8 cellular contexts compared by ENCODE assay signal in the genomic region with DNA sequence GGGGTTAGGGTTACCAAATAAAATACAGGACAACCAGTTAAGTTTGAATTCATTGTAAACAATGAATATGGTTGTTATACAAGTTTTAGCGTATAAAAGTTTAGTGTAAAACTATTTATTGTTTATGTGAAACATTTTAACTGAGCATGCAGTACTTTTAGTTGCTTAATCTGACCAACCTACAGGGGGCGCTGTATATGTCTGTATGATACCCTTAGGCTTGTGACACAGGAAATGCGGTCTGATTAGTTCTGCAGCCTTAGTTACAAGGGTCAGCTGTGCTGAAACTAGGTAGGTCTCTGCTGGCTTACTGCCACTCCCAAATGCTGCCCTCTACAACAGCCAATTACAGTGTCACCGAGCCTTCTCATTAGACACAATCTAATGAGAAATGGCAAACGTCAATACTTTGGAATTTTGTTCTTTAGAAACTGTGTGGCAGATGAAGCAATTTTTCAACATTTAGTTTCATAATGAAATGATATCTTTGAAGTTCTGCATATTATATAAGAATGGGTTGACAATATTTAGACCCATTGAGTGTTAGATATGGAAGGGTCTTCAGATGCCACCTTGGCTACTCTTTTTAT. TPM values are rescaled to one million over a fixed set of nuclear protein-coding genes. Genes with fewer than 3 reads are reported as not detected.
A peak's percentile ranks its signal among the peaks of the same experiment; 100 is the strongest.
DNase-seq lines count a peak whose midpoint lies in the region; ATAC-seq and TF ChIP-seq lines count a peak whose summit lies in the region.

No MANE protein-coding gene starts in this region.

- DNase-seq in activated T-cell treated with anti-CD3 and anti-CD28 coated beads, Interleukin-2, amount 50 U/mL, for 72 hours: peak; percentile 17 to 34
- no peak for DNase-seq in activated T-cell treated with anti-CD3 and anti-CD28 coated beads, Interleukin-2, amount 50 U/mL, for 24 hours
- DNase-seq in H4 (ENCODE audit: low spot score) (peak; percentile 50), spleen (no peak)
- peak; percentile 50 for DNase-seq in activated CD8-positive, alpha-beta T cell treated with anti-CD3 and anti-CD28 coated beads, Interleukin-2, amount 10 ng/mL, durations not matched to agents 7 days and 5 days
- no peak for DNase-seq in natural killer cell treated with Interleukin-12 subunit alpha and Interleukin-12 subunit beta and Interleukin-15 and Interleukin-18, amount 100 ng/mL, for 72 hours (ENCODE audit: low spot score)
- no peak for DNase-seq in activated CD4-positive, alpha-beta memory T cell treated with anti-CD3 and anti-CD28 coated beads for 36 hours

- peaks cover 0 to 3% of the 10 kb centered on the region in 2 donors for H3K36me3 Mint-ChIP-seq in activated T-cell treated with anti-CD3 and anti-CD28 coated beads, Interleukin-2, amount 50 U/mL, for 72 hours (ENCODE audit: insufficient read depth in 2 of 2)
- no peaks in the 10 kb centered on the region for H3K36me3 Mint-ChIP-seq in activated T-cell treated with anti-CD3 and anti-CD28 coated beads, Interleukin-2, amount 50 U/mL, for 24 hours (ENCODE audit: low read depth)
- H3K36me3 Mint-ChIP-seq in activated CD8-positive, alpha-beta T cell treated with anti-CD3 and anti-CD28 coated beads, Interleukin-2, amount 10 ng/mL, durations not matched to agents 7 days and 5 days (ENCODE audit: low read depth): no peaks in the 10 kb centered on the region
- H3K36me3 Mint-ChIP-seq in natural killer cell treated with Interleukin-12 subunit alpha and Interleukin-12 subunit beta and Interleukin-15 and Interleukin-18, amount 100 ng/mL, for 72 hours: no peaks in the 10 kb centered on the region
- no peaks in the 10 kb centered on the region for H3K36me3 Mint-ChIP-seq in activated CD4-positive, alpha-beta memory T cell treated with anti-CD3 and anti-CD28 coated beads for 36 hours

- H3K4me2 ChIP-seq in KMS-11: no peak overlapping the region

- H3K9ac ChIP-seq in KMS-11: no peak overlapping the region

- H3K9me3 ChIP-seq in spleen: peaks cover 0 to 16% (median 11%) of the 10 kb centered on the region in 8 donors

- TF ChIP-seq CTCF in KMS-11 (conservative IDR thresholded peaks at IDR 0.05; ENCODE audit: low read depth, low read length): peak; percentile 52
- peak in 7 of 11 experiments; percentile 16 to 46 (median 33) for TF ChIP-seq CTCF in spleen (IDR thresholded peaks at IDR 0.05 in 8 of 11, conservative IDR thresholded peaks at IDR 0.05 in 3 of 11)

- no peaks in the 10 kb centered on the region for H3K79me2 ChIP-seq in KMS-11 (ENCODE audit: insufficient read depth, low read depth)

- no peaks in the 10 kb centered on the region for H3K27me3 Mint-ChIP-seq in activated T-cell treated with anti-CD3 and anti-CD28 coated beads, Interleukin-2, amount 50 U/mL, for 72 hours (ENCODE audit: low read depth)
- H3K27me3 Mint-ChIP-seq in activated T-cell treated with anti-CD3 and anti-CD28 coated beads, Interleukin-2, amount 50 U/mL, for 24 hours: no peaks in the 10 kb centered on the region
- peaks cover 4% of the 10 kb centered on the region for H3K27me3 Mint-ChIP-seq in activated CD8-positive, alpha-beta T cell treated with anti-CD3 and anti-CD28 coated beads, Interleukin-2, amount 10 ng/mL, durations not matched to agents 7 days and 5 days (ENCODE audit: low read depth)
- H3K27me3 Mint-ChIP-seq in natural killer cell treated with Interleukin-12 subunit alpha and Interleukin-12 subunit beta and Interleukin-15 and Interleukin-18, amount 100 ng/mL, for 72 hours: peaks cover 0 to 15% of the 10 kb centered on the region in 2 donors
- peaks cover 2% of the 10 kb centered on the region for H3K27me3 Mint-ChIP-seq in activated CD4-positive, alpha-beta memory T cell treated with anti-CD3 and anti-CD28 coated beads for 36 hours

- no peak for ATAC-seq in activated T-cell treated with anti-CD3 and anti-CD28 coated beads, Interleukin-2, amount 50 U/mL, for 72 hours (replicated peaks in 1 of 2)
- ATAC-seq in activated CD8-positive, alpha-beta T cell treated with anti-CD3 and anti-CD28 coated beads, Interleukin-2, amount 10 ng/mL, durations not matched to agents 7 days and 5 days: no peak
- no peak for ATAC-seq in natural killer cell treated with Interleukin-12 subunit alpha and Interleukin-12 subunit beta and Interleukin-15 and Interleukin-18, amount 100 ng/mL, for 72 hours

- H3K4me1 Mint-ChIP-seq in activated T-cell treated with anti-CD3 and anti-CD28 coated beads, Interleukin-2, amount 50 U/mL, for 72 hours (ENCODE audit: low read depth): no peaks in the 10 kb centered on the region
- no peaks in the 10 kb centered on the region for H3K4me1 Mint-ChIP-seq in activated T-cell treated with anti-CD3 and anti-CD28 coated beads, Interleukin-2, amount 50 U/mL, for 24 hours (ENCODE audit: low read depth)
- H3K4me1 Mint-ChIP-seq in activated CD8-positive, alpha-beta T cell treated with anti-CD3 and anti-CD28 coated beads, Interleukin-2, amount 10 ng/mL, durations not matched to agents 7 days and 5 days (ENCODE audit: low read depth): no peaks in the 10 kb centered on the region
- H3K4me1 Mint-ChIP-seq in natural killer cell treated with Interleukin-12 subunit alpha and Interleukin-12 subunit beta and Interleukin-15 and Interleukin-18, amount 100 ng/mL, for 72 hours (ENCODE audit: low read depth in 2 of 2): no peaks in the 10 kb centered on the region
- H3K4me1 Mint-ChIP-seq in activated CD4-positive, alpha-beta memory T cell treated with anti-CD3 and anti-CD28 coated beads for 36 hours (ENCODE audit: low read depth): no peaks in the 10 kb centered on the region

- no peaks in the 10 kb centered on the region for H4K20me1 ChIP-seq in KMS-11 (ENCODE audit: insufficient read depth)

- WGBS in spleen, 5 donors: 42 to 60% (median 53%) methylated on average over 5 of the region's 5 CpGs

- CTCF ChIA-PET in activated CD8-positive, alpha-beta T cell treated with anti-CD3 and anti-CD28 coated beads, Interleukin-2, amount 10 ng/mL, durations not matched to agents 7 days and 5 days (lab: Charles Lee): interaction anchor here (1.0 kb wide), 1 partner anchor 9 kb away, joined by 4 read pairs; no protein-coding TSS in a partner anchor
- CTCF ChIA-PET in activated CD4-positive, alpha-beta memory T cell treated with anti-CD3 and anti-CD28 coated beads for 36 hours (lab: Charles Lee): no interaction called here

- H3K27me3 ChIP-seq in KMS-11 (ENCODE audit: insufficient read depth, low read depth): no peaks in the 10 kb centered on the region
- H3K27me3 ChIP-seq in spleen (replicated peaks in 1 of 7): no peaks in the 10 kb centered on the region

- H2AFZ ChIP-seq in KMS-11 (ENCODE audit: low read depth): no peak overlapping the region

- POLR2A ChIA-PET in activated CD8-positive, alpha-beta T cell treated with anti-CD3 and anti-CD28 coated beads, Interleukin-2, amount 10 ng/mL, durations not matched to agents 7 days and 5 days (lab: Charles Lee): no interaction called here
- POLR2A ChIA-PET in activated CD4-positive, alpha-beta memory T cell treated with anti-CD3 and anti-CD28 coated beads for 36 hours (lab: Charles Lee): no interaction called here

- H3K4me3 Mint-ChIP-seq in activated T-cell treated with anti-CD3 and anti-CD28 coated beads, Interleukin-2, amount 50 U/mL, for 72 hours: no peak overlapping the region
- H3K4me3 Mint-ChIP-seq in activated T-cell treated with anti-CD3 and anti-CD28 coated beads, Interleukin-2, amount 50 U/mL, for 24 hours: no peak overlapping the region
- H3K4me3 Mint-ChIP-seq in activated CD8-positive, alpha-beta T cell treated with anti-CD3 and anti-CD28 coated beads, Interleukin-2, amount 10 ng/mL, durations not matched to agents 7 days and 5 days: no peak overlapping the region
- no peak overlapping the region for H3K4me3 Mint-ChIP-seq in natural killer cell treated with Interleukin-12 subunit alpha and Interleukin-12 subunit beta and Interleukin-15 and Interleukin-18, amount 100 ng/mL, for 72 hours
- H3K4me3 Mint-ChIP-seq in activated CD4-positive, alpha-beta memory T cell treated with anti-CD3 and anti-CD28 coated beads for 36 hours: no peak overlapping the region

- H3K4me1 ChIP-seq in KMS-11 (ENCODE audit: low read depth, poor library complexity, severe bottlenecking) (no peaks in the 10 kb centered on the region), spleen (peaks cover 0 to 2% (median 0%) of the 10 kb centered on the region in 6 donors)

- H3K27ac ChIP-seq in KMS-11: no peak overlapping the region
- H3K27ac ChIP-seq in spleen: no peak overlapping the region

- no peak overlapping the region for H3K27ac Mint-ChIP-seq in activated T-cell treated with anti-CD3 and anti-CD28 coated beads, Interleukin-2, amount 50 U/mL, for 72 hours
- no peak overlapping the region for H3K27ac Mint-ChIP-seq in activated T-cell treated with anti-CD3 and anti-CD28 coated beads, Interleukin-2, amount 50 U/mL, for 24 hours
- no peak overlapping the region for H3K27ac Mint-ChIP-seq in activated CD8-positive, alpha-beta T cell treated with anti-CD3 and anti-CD28 coated beads, Interleukin-2, amount 10 ng/mL, durations not matched to agents 7 days and 5 days
- H3K27ac Mint-ChIP-seq in natural killer cell treated with Interleukin-12 subunit alpha and Interleukin-12 subunit beta and Interleukin-15 and Interleukin-18, amount 100 ng/mL, for 72 hours: no peak overlapping the region
- no peak overlapping the region for H3K27ac Mint-ChIP-seq in activated CD4-positive, alpha-beta memory T cell treated with anti-CD3 and anti-CD28 coated beads for 36 hours

- H3K9me3 Mint-ChIP-seq in activated T-cell treated with anti-CD3 and anti-CD28 coated beads, Interleukin-2, amount 50 U/mL, for 72 hours: peaks cover 0 to 5% of the 10 kb centered on the region in 2 donors
- H3K9me3 Mint-ChIP-seq in activated T-cell treated with anti-CD3 and anti-CD28 coated beads, Interleukin-2, amount 50 U/mL, for 24 hours: no peaks in the 10 kb centered on the region
- H3K9me3 Mint-ChIP-seq in activated CD8-positive, alpha-beta T cell treated with anti-CD3 and anti-CD28 coated beads, Interleukin-2, amount 10 ng/mL, durations not matched to agents 7 days and 5 days (ENCODE audit: insufficient read depth): no peaks in the 10 kb centered on the region
- H3K9me3 Mint-ChIP-seq in natural killer cell treated with Interleukin-12 subunit alpha and Interleukin-12 subunit beta and Interleukin-15 and Interleukin-18, amount 100 ng/mL, for 72 hours: peaks cover 4% of the 10 kb centered on the region
- H3K9me3 Mint-ChIP-seq in activated CD4-positive, alpha-beta memory T cell treated with anti-CD3 and anti-CD28 coated beads for 36 hours: no peaks in the 10 kb centered on the region

- H3K4me3 ChIP-seq in KMS-11 (IDR thresholded peaks at IDR 0.05; ENCODE audit: insufficient read depth, low read depth, low read length) (no peak overlapping the region), spleen (no peak overlapping the region)

- intact Hi-C loops in spleen (cut with DNase I; ENCODE audit: low total_unique reads): no loop called here
- intact Hi-C loops in activated CD4-positive, alpha-beta memory T cell treated with anti-CD3 and anti-CD28 coated beads for 36 hours (cut with micrococcal nuclease): no loop called here

- no peaks in the 10 kb centered on the region for H3K36me3 ChIP-seq in KMS-11 (ENCODE audit: insufficient read depth)
- no peaks in the 10 kb centered on the region for H3K36me3 ChIP-seq in spleen

- TF ChIP-seq POLR2A in spleen (IDR thresholded peaks at IDR 0.05): no peak

RNA-seq across cellular contexts. Expression of a gene that starts 56.2 kb away (rescaled TPM):
- under 1 TPM in 1 of 2 donors, not detected in 1; 0.48 TPM for total RNA-seq in activated T-cell treated with anti-CD3 and anti-CD28 coated beads, Interleukin-2, amount 50 U/mL, for 72 hours
- 4.4 and 9.4 TPM in 2 replicates for total RNA-seq in H4 (2014; rRNA removed; shearing (Covaris generic))
- not detected for total RNA-seq in activated CD8-positive, alpha-beta T cell treated with anti-CD3 and anti-CD28 coated beads, Interleukin-2, amount 10 ng/mL, durations not matched to agents 7 days and 5 days
- 1 to 10 TPM in 6 of 7 donors, under 1 TPM in 1; 0.65 to 2.0 (median 1.2) TPM for total RNA-seq in spleen
- polyA plus RNA-seq in spleen: under 1 TPM; 0.11 to 0.48 (median 0.22) TPM
- total RNA-seq in natural killer cell treated with Interleukin-12 subunit alpha and Interleukin-12 subunit beta and Interleukin-15 and Interleukin-18, amount 100 ng/mL, for 72 hours: not detected
- total RNA-seq in activated CD4-positive, alpha-beta memory T cell treated with anti-CD3 and anti-CD28 coated beads for 36 hours: not detected

Comparison
In these comparisons a context has a peak if more than half of its experiments do, and no peak if none do; other contexts are left out.
1. DNase-seq: peak in activated T-cell treated with anti-CD3 and anti-CD28 coated beads, Interleukin-2, amount 50 U/mL, for 72 hours (2 of 2), H4 (single experiment) and activated CD8-positive, alpha-beta T cell treated with anti-CD3 and anti-CD28 coated beads, Interleukin-2, amount 10 ng/mL, durations not matched to agents 7 days and 5 days (single experiment); none in activated T-cell treated with anti-CD3 and anti-CD28 coated beads, Interleukin-2, amount 50 U/mL, for 24 hours (single experiment), spleen (single experiment), natural killer cell treated with Interleukin-12 subunit alpha and Interleukin-12 subunit beta and Interleukin-15 and Interleukin-18, amount 100 ng/mL, for 72 hours (single experiment) and activated CD4-positive, alpha-beta memory T cell treated with anti-CD3 and anti-CD28 coated beads for 36 hours (single experiment).